In genomic region chr2:231193216-231193615, GRCh38 we compare ENCODE assay signal across 17 cellular contexts.
"Had no signal": no experiment of that assay in that cellular context is flagged by ENCODE, and none has a peak within 500 bp of the region (broad histone marks: within the 10 kb centered on the region; RNA-seq: fewer than 3 reads in every experiment).

No MANE protein-coding gene starts in this region.

- H3K79me2 ChIP-seq: hepatocyte had no signal

- FAIRE-seq: urothelium cell line had no signal

- H3K36me3 ChIP-seq: prostate gland had no signal

- ATAC-seq: activated CD8-positive, alpha-beta memory T cell treated with anti-CD3 and anti-CD28 coated beads, Interleukin-2, amount 10 ng/mL, durations not matched to agents 7 days and 5 days; natural killer cell treated with Interleukin-12 subunit alpha and Interleukin-12 subunit beta and Interleukin-15 and Interleukin-18, amount 100 ng/mL, for 72 hours; stimulated activated naive CD8-positive, alpha-beta T cell treated with anti-CD3 and anti-CD28 coated beads, Interleukin-15, amount 100 ng/mL, for 72 hours had no signal

- H3K4me3 ChIP-seq: hepatocyte, prostate gland, skin epidermis, testis had no signal

- H3K27me3 ChIP-seq: testis had no signal

- H3K27ac ChIP-seq: hepatocyte had no signal

- H3K4me1 ChIP-seq: prostate gland had no signal

- H3K4me2 ChIP-seq: hepatocyte had no signal

- DNase-seq: activated B cell treated with CpG ODN at 0.5 μM for 24 hours; activated CD4-positive, alpha-beta memory T cell treated with anti-CD3 and anti-CD28 coated beads, Interleukin-2, amount 10 ng/mL, durations not matched to agents 7 days and 5 days; activated CD4-positive, alpha-beta T cell treated with anti-CD3 and anti-CD28 coated beads for 4 hours; activated CD8-positive, alpha-beta memory T cell treated with anti-CD3 and anti-CD28 coated beads, Interleukin-2, amount 10 ng/mL, durations not matched to agents 7 days and 5 days; dermis blood vessel endothelial cell; effector memory CD4-positive, alpha-beta T cell; right cardiac atrium; stimulated activated CD4-positive, alpha-beta T cell treated with anti-CD3 and anti-CD28 coated beads, Interleukin-15, amount 100 ng/mL, for 24 hours; stimulated activated CD4-positive, alpha-beta T cell treated with anti-CD3 and anti-CD28 coated beads, Interleukin-2, amount 100 ng/mL, for 48 hours; stimulated activated naive CD8-positive, alpha-beta T cell treated with anti-CD3 and anti-CD28 coated beads, Interleukin-15, amount 100 ng/mL, for 72 hours; T-helper 9 cell; testis had no signal

- H3K9me3 ChIP-seq: prostate gland, testis had no signal

- H2AFZ ChIP-seq: hepatocyte had no signal
